Comparison of ENCODE assay signal across 6 cellular contexts in genomic region chr17:46699014-46699413, GRCh38.
A peak's percentile ranks its signal among the peaks of the same experiment; 100 is the strongest.
DNase-seq lines count a peak whose midpoint lies in the region; ATAC-seq, FAIRE-seq and TF ChIP-seq lines count a peak whose summit lies in the region.
"Not testable (repeated sequence)": the region's sequence is repeated elsewhere in the genome, so short reads cannot be mapped to it uniquely, and the experiment has no call there.

No MANE protein-coding gene starts in this region.

- no CpG with 5 or more reads among the region's 2 CpGs for WGBS in K562 (ENCODE audit: insufficient coverage, low coverage, missing lambda C conversion rate)

- POLR2A ChIA-PET in PC-9 (lab: Charles Lee; ENCODE audit: unreplicated experiment); K562 (lab: Yijun Ruan, JAX): not testable (repeated sequence)

- H3K4me2 ChIP-seq in OCI-LY1 (ENCODE audit: low read length); K562 (ENCODE audit: insufficient read depth, low read length); keratinocyte (ENCODE audit: control insufficient read depth, extremely low read depth, insufficient read depth, low read depth, low read length): not testable (repeated sequence)
- peak overlapping the region; percentile 57 for H3K4me2 ChIP-seq in PC-9

- not testable (repeated sequence) for TF ChIP-seq CTCF in D721Med (IDR thresholded peaks at IDR 0.05; ENCODE audit: insufficient read depth, missing control alignments); OCI-LY1 (IDR thresholded peaks at IDR 0.05; ENCODE audit: low read length); PC-9 (conservative IDR thresholded peaks at IDR 0.05); K562 (IDR thresholded peaks at IDR 0.05 in 2 of 3, conservative IDR thresholded peaks at IDR 0.05 in 1 of 3; ENCODE audit: insufficient read depth in 2 of 3, low read depth in 1 of 3, low read length in 3 of 3); keratinocyte (optimal IDR thresholded peaks at IDR 0.05 in 1 of 3, IDR thresholded peaks at IDR 0.05 in 1 of 3, conservative IDR thresholded peaks at IDR 0.05 in 1 of 3; ENCODE audit: extremely low read depth in 1 of 3, insufficient read depth in 2 of 3, low read length in 3 of 3)

- not testable (repeated sequence) for H3K9me3 ChIP-seq in OCI-LY1 (ENCODE audit: low read length); PC-9 (ENCODE audit: insufficient read depth, low read depth); K562 (replicated peaks; ENCODE audit: control insufficient read depth, insufficient read depth, low read depth, low read length); keratinocyte (ENCODE audit: control insufficient read depth, low read depth, low read length)

- dilution Hi-C loops in keratinocyte (cut with MboI; ENCODE audit: extremely low pct_ligation_motif_present, low sequenced_read_pairs), result not testable (repeated sequence)

- H3K79me2 ChIP-seq in OCI-LY1 (ENCODE audit: insufficient read depth, low read length); PC-9 (ENCODE audit: low read depth); K562 (ENCODE audit: control insufficient read depth, insufficient read depth, low read length); keratinocyte (ENCODE audit: control insufficient read depth, insufficient read depth, low read length): not testable (repeated sequence)

- not testable (repeated sequence) for BruUV-seq in PC-9 (replicated peaks; lab: Mats Ljungman, UMichigan); K562 (replicated peaks; lab: Mats Ljungman, UMichigan)

- not testable (repeated sequence) for ATAC-seq in K562

- H3K4me3 ChIP-seq in OCI-LY1 (ENCODE audit: low read depth, low read length, poor library complexity, severe bottlenecking); PC-9; K562; keratinocyte (ENCODE audit: control insufficient read depth in 2 of 3, extremely low read depth in 1 of 3, insufficient read depth in 2 of 3, low read depth in 1 of 3, low read length in 3 of 3): not testable (repeated sequence)

- H3K9ac ChIP-seq in OCI-LY1 (ENCODE audit: low read length); K562 (ENCODE audit: insufficient read depth in 1 of 2, low read depth in 2 of 2, low read length in 2 of 2); keratinocyte (ENCODE audit: control insufficient read depth, extremely low read depth, insufficient read depth, low read length): not testable (repeated sequence)

- TF ChIP-seq POLR2A in K562 (conservative IDR thresholded peaks at IDR 0.05), result not testable (repeated sequence)

- CTCF ChIA-PET in PC-9 (lab: Charles Lee); K562 (lab: Yijun Ruan, JAX; ENCODE audit: low intra/inter-chr PET ratio): not testable (repeated sequence)

- intact Hi-C loops in PC-9 (cut with micrococcal nuclease; ENCODE audit: unreplicated experiment); K562 (cut with micrococcal nuclease): not testable (repeated sequence)

- peaks cover 11% of the 10 kb centered on the region for H3K4me1 ChIP-seq in OCI-LY1 (ENCODE audit: insufficient read depth, low read length, severe bottlenecking)
- not testable (repeated sequence) for H3K4me1 ChIP-seq in PC-9 (replicated peaks; ENCODE audit: insufficient read depth); K562 (replicated peaks in 1 of 2; ENCODE audit: control insufficient read depth in 2 of 2, insufficient read depth in 2 of 2, low read length in 2 of 2); keratinocyte (ENCODE audit: control insufficient read depth, extremely low read depth, insufficient read depth, low read length)

- not testable (repeated sequence) for H3K27me3 ChIP-seq in OCI-LY1 (ENCODE audit: insufficient read depth, low read length); PC-9 (ENCODE audit: insufficient read depth, low read depth); K562 (ENCODE audit: control insufficient read depth in 2 of 2, insufficient read depth in 2 of 2, low read length in 2 of 2); keratinocyte (ENCODE audit: control insufficient read depth, extremely low read depth, insufficient read depth, low read length)

- H3K9me2 ChIP-seq in OCI-LY1 (ENCODE audit: low read depth, low read length); PC-9 (ENCODE audit: insufficient read depth): not testable (repeated sequence)

- peak overlapping the region; percentile 79 for H3K27ac ChIP-seq in OCI-LY1 (ENCODE audit: low read depth, low read length, poor library complexity, severe bottlenecking)
- peak overlapping the region; percentile 51; the same call in 1 of the 2 replicates for H3K27ac ChIP-seq in PC-9
- not testable (repeated sequence) for H3K27ac ChIP-seq in K562 (ENCODE audit: extremely low read depth, low read depth, low read length); keratinocyte (ENCODE audit: control insufficient read depth, insufficient read depth, low read length)

- H3K9me1 ChIP-seq in K562 (ENCODE audit: control insufficient read depth, insufficient read depth, low read length); keratinocyte (ENCODE audit: control insufficient read depth, extremely low read depth, insufficient read depth, low read length): not testable (repeated sequence)

- not testable (repeated sequence) for H4K20me1 ChIP-seq in OCI-LY1 (ENCODE audit: insufficient read depth, low read length); PC-9 (ENCODE audit: insufficient read depth); K562 (replicated peaks; ENCODE audit: control insufficient read depth, insufficient read depth, low read length); keratinocyte (ENCODE audit: control insufficient read depth, extremely low read depth, insufficient read depth, low read length)

- H3F3A ChIP-seq in OCI-LY1 (ENCODE audit: insufficient read depth, low read length); PC-9 (ENCODE audit: insufficient read depth, low read depth): not testable (repeated sequence)

- in situ Hi-C loops in K562 (cut with MboI), result not testable (repeated sequence)

- H3K36me3 ChIP-seq in OCI-LY1 (ENCODE audit: insufficient read depth, low read length); PC-9 (ENCODE audit: low read depth); K562 (ENCODE audit: control insufficient read depth, insufficient read depth, low read length); keratinocyte (ENCODE audit: control insufficient read depth in 2 of 2, extremely low read depth in 1 of 2, insufficient read depth in 2 of 2, low read length in 2 of 2): not testable (repeated sequence)

- FAIRE-seq in D721Med (lab: Jason Lieb, UNC), result peak; percentile 70
- FAIRE-seq in K562 (lab: Jason Lieb, UNC), result peak; percentile 48
- peak; percentile 78 for FAIRE-seq in colon (lab: Jason Lieb, UNC)
- FAIRE-seq in keratinocyte (lab: Jason Lieb, UNC), result peak; percentile 85

- H2AFZ ChIP-seq in OCI-LY1 (ENCODE audit: low read length); PC-9; K562 (ENCODE audit: low read depth, low read length); keratinocyte (ENCODE audit: control insufficient read depth, low read length): not testable (repeated sequence)

- TF ChIP-seq RAD21 in K562 (CRISPR knock-in tag; conservative IDR thresholded peaks at IDR 0.05 in 1 of 2, IDR thresholded peaks at IDR 0.05 in 1 of 2), result not testable (repeated sequence)

- not testable (repeated sequence) for TF ChIP-seq EP300 in K562 (IDR thresholded peaks at IDR 0.05; ENCODE audit: low read length)

- not testable (repeated sequence) for DNase-seq in D721Med (ENCODE audit: insufficient read length, low spot score); PC-9; K562 (ENCODE audit: extremely low read depth in 1 of 4, low spot score in 3 of 4); keratinocyte (ENCODE audit: low read depth, low spot score)
